In the genomic region with DNA sequence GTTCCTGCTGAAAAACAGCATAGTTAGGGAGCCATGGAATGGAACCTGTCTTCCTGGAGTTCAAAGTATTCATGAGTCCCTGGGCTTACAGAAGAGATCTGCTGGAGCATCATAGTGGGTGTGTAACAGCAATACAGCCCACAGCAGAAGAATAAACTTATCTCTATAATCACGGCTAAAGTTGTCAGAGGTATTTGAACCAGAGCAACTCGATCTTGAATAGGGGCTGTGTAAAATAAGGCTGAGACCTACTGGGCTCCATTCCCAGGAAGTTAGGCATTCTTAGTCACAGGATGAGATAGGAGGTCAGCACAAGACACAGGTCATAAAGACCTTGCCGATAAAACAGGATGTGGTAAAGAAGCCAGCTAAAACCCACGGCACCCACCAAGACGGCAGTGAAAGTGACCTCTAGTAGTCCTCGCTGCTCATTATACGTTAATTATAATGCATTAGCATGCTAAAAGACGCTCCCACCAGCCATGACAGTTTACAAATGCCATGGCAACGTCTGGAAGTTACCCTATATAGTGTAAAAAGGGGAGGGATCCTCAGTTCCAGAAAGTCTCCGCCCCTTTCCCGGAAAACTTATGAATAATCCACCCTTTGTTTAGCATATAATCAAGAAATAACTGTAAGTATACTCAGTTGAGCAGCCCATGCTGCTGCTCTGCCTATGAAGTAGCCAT, we compare ENCODE assay signal across 12 cellular contexts.
A peak's percentile ranks its signal among the peaks of the same experiment; 100 is the strongest.
DNase-seq lines count a peak whose midpoint lies in the region; ATAC-seq, FAIRE-seq and TF ChIP-seq lines count a peak whose summit lies in the region.
"Had no signal": no experiment of that assay in that cellular context is flagged by ENCODE, and none has a peak within 500 bp of the region (broad histone marks: within the 10 kb centered on the region; RNA-seq: fewer than 3 reads in every experiment).

No MANE protein-coding gene starts in this region.

- no peak overlapping the region for H2AK9ac ChIP-seq in IMR-90 (replicated peaks; ENCODE audit: low read depth, low read length, poor library complexity)

- H2BK20ac ChIP-seq in IMR-90 (ENCODE audit: low read depth, low read length): peak overlapping the region; percentile 43

- TF ChIP-seq RAD21 in IMR-90 (IDR thresholded peaks at IDR 0.05; ENCODE audit: low read length): no peak

- H3K27ac ChIP-seq in IMR-90 (ENCODE audit: insufficient read depth, low read length) (peak overlapping the region; percentile 83), keratinocyte (ENCODE audit: control insufficient read depth, insufficient read depth, low read length) (no peak overlapping the region)
- H3K27ac ChIP-seq: WERI-Rb-1 had no signal

- H4K20me1 ChIP-seq in IMR-90 (ENCODE audit: insufficient read depth, low read length) (no peaks in the 10 kb centered on the region), keratinocyte (ENCODE audit: control insufficient read depth, extremely low read depth, insufficient read depth, low read length) (no peaks in the 10 kb centered on the region)

- no peaks in the 10 kb centered on the region for H3K9me3 Mint-ChIP-seq in activated CD4-positive, alpha-beta memory T cell treated with anti-CD3 and anti-CD28 coated beads, Interleukin-2, amount 10 ng/mL, durations not matched to agents 7 days and 5 days

- no peaks in the 10 kb centered on the region for H3K9me1 ChIP-seq in IMR-90 (ENCODE audit: insufficient read depth, low read length)
- no peaks in the 10 kb centered on the region for H3K9me1 ChIP-seq in keratinocyte (ENCODE audit: control insufficient read depth, extremely low read depth, insufficient read depth, low read length)

- no peak overlapping the region for H3K4me3 Mint-ChIP-seq in activated CD4-positive, alpha-beta memory T cell treated with anti-CD3 and anti-CD28 coated beads, Interleukin-2, amount 10 ng/mL, durations not matched to agents 7 days and 5 days

- TF ChIP-seq CTCF in IMR-90 (conservative IDR thresholded peaks at IDR 0.05; ENCODE audit: low read depth, low read length): no peak
- no peak for TF ChIP-seq CTCF in keratinocyte (optimal IDR thresholded peaks at IDR 0.05 in 1 of 3, IDR thresholded peaks at IDR 0.05 in 1 of 3, conservative IDR thresholded peaks at IDR 0.05 in 1 of 3; ENCODE audit: extremely low read depth in 1 of 3, insufficient read depth in 2 of 3, low read length in 3 of 3)

- H3K27me3 Mint-ChIP-seq in activated CD4-positive, alpha-beta memory T cell treated with anti-CD3 and anti-CD28 coated beads, Interleukin-2, amount 10 ng/mL, durations not matched to agents 7 days and 5 days: no peaks in the 10 kb centered on the region

- H3K14ac ChIP-seq in IMR-90 (replicated peaks; ENCODE audit: low read depth, low read length): peak overlapping the region; percentile 41; the same call in 1 of the 2 replicates

- H3K4me3 ChIP-seq in IMR-90 (ENCODE audit: insufficient read depth, low read depth, low read length) (peak overlapping the region; percentile 25), keratinocyte (ENCODE audit: control insufficient read depth in 2 of 3, extremely low read depth in 1 of 3, insufficient read depth in 2 of 3, low read depth in 1 of 3, low read length in 3 of 3) (no peak overlapping the region)

- peak overlapping the region; percentile 72 for H2AFZ ChIP-seq in IMR-90 (replicated peaks; ENCODE audit: low read length, poor library complexity)
- peak overlapping the region; percentile 40 for H2AFZ ChIP-seq in keratinocyte (ENCODE audit: control insufficient read depth, low read length)

- peak overlapping the region; percentile 91 for H2BK5ac ChIP-seq in IMR-90 (ENCODE audit: low read depth, low read length, poor library complexity, severe bottlenecking)

- H3K18ac ChIP-seq in IMR-90 (ENCODE audit: low read depth, low read length): peak overlapping the region; percentile 62

- in situ Hi-C loops in IMR-90 (cut with MboI; ENCODE audit: low sequenced_read_pairs): loop anchor here (10.0 kb wide), 1 partner anchor 724 kb away; no protein-coding TSS in a partner anchor

- WGBS in IMR-90 (ENCODE audit: extremely low coverage in 2 of 2, insufficient read length in 1 of 2), 2 experiments: no CpG with 5 or more reads among the region's 11 CpGs

- H2BK120ac ChIP-seq in IMR-90 (ENCODE audit: low read depth, low read length): peak overlapping the region; percentile 94

- H3K4me2 ChIP-seq in IMR-90 (ENCODE audit: low read depth, low read length) (peak overlapping the region; percentile 77), keratinocyte (ENCODE audit: control insufficient read depth, extremely low read depth, insufficient read depth, low read depth, low read length) (peak overlapping the region; percentile 58)

- peaks cover 15% of the 10 kb centered on the region for H3K4me1 Mint-ChIP-seq in activated CD4-positive, alpha-beta memory T cell treated with anti-CD3 and anti-CD28 coated beads, Interleukin-2, amount 10 ng/mL, durations not matched to agents 7 days and 5 days

- peak overlapping the region; percentile 63; the same call in 1 of the 2 replicates for H2AK5ac ChIP-seq in IMR-90 (ENCODE audit: low read depth, low read length)

- ATAC-seq in IMR-90 (ENCODE audit: low read depth) (peak; percentile 83), HG03469 (IDR thresholded peaks at IDR 0.05; ENCODE audit: unreplicated experiment) (no peak), HG03280 (IDR thresholded peaks at IDR 0.05; ENCODE audit: unreplicated experiment) (no peak), HG03139 (IDR thresholded peaks at IDR 0.05; ENCODE audit: unreplicated experiment) (no peak)

- peak overlapping the region; percentile 57 for H3K4ac ChIP-seq in IMR-90 (ENCODE audit: low read depth, low read length)

- H3K9me3 ChIP-seq in IMR-90 (ENCODE audit: control insufficient read depth, insufficient read depth, low read length): no peaks in the 10 kb centered on the region
- no peaks in the 10 kb centered on the region for H3K9me3 ChIP-seq in keratinocyte (ENCODE audit: control insufficient read depth, low read depth, low read length)

- H4K5ac ChIP-seq in IMR-90 (ENCODE audit: low read depth, low read length): peak overlapping the region; percentile 71

- FAIRE-seq in keratinocyte (lab: Jason Lieb, UNC) (no peak), frontal cortex (lab: Jason Lieb, UNC) (no peak)
- FAIRE-seq: G401.6 had no signal

- peak overlapping the region; percentile 74 for H4K91ac ChIP-seq in IMR-90 (ENCODE audit: insufficient read depth, low read depth, low read length)

- H3K79me2 ChIP-seq in keratinocyte (ENCODE audit: control insufficient read depth, insufficient read depth, low read length): no peaks in the 10 kb centered on the region

- H3K36me3 ChIP-seq in IMR-90 (ENCODE audit: control insufficient read depth, insufficient read depth, low read length): no peaks in the 10 kb centered on the region
- H3K36me3 ChIP-seq in keratinocyte (ENCODE audit: control insufficient read depth in 2 of 2, extremely low read depth in 1 of 2, insufficient read depth in 2 of 2, low read length in 2 of 2): no peaks in the 10 kb centered on the region
- H3K36me3 ChIP-seq: WERI-Rb-1 had no signal

- no TSS peak for BruUV-seq in IMR-90 (replicated peaks; lab: Mats Ljungman, UMichigan)

- no peak for TF ChIP-seq POLR2A in IMR-90 (IDR thresholded peaks at IDR 0.05; ENCODE audit: low read depth, low read length)

- H2BK15ac ChIP-seq in IMR-90 (ENCODE audit: low read depth, low read length): peak overlapping the region; percentile 99

- POLR2A ChIA-PET in IMR-90 (lab: Charles Lee; ENCODE audit: unreplicated experiment): no interaction called here
- POLR2A ChIA-PET in activated CD4-positive, alpha-beta memory T cell treated with anti-CD3 and anti-CD28 coated beads, Interleukin-2, amount 10 ng/mL, durations not matched to agents 7 days and 5 days (lab: Charles Lee): interaction anchor here (0.8 kb wide), 1 partner anchor 10 kb away, joined by 3 read pairs; no protein-coding TSS in a partner anchor

- DNase-seq in AML-193 (lab: John Stamatoyannopoulos, UW) (peak; percentile 6 to 13), IMR-90 (peak; percentile 88), keratinocyte (ENCODE audit: low read depth, low spot score) (no peak), frontal cortex (ENCODE audit: low spot score in 2 of 2) (no peak)
- peak; percentile 44 for DNase-seq in activated CD4-positive, alpha-beta memory T cell treated with anti-CD3 and anti-CD28 coated beads, Interleukin-2, amount 10 ng/mL, durations not matched to agents 7 days and 5 days
- DNase-seq: NCI-H1092; stimulated activated naive CD4-positive, alpha-beta T cell treated with Interleukin-2 at 50 U/mL for 16 hours; WERI-Rb-1 had no signal

- H3K27me3 ChIP-seq in IMR-90 (ENCODE audit: control insufficient read depth, insufficient read depth, low read length): no peaks in the 10 kb centered on the region
- H3K27me3 ChIP-seq in keratinocyte (ENCODE audit: control insufficient read depth, extremely low read depth, insufficient read depth, low read length): no peaks in the 10 kb centered on the region

- peak overlapping the region; percentile 30; the same call in 1 of the 2 replicates for H3K23ac ChIP-seq in IMR-90 (ENCODE audit: low read depth, low read length)

- H3K36me3 Mint-ChIP-seq in activated CD4-positive, alpha-beta memory T cell treated with anti-CD3 and anti-CD28 coated beads, Interleukin-2, amount 10 ng/mL, durations not matched to agents 7 days and 5 days (ENCODE audit: low read depth): no peaks in the 10 kb centered on the region

- no peak overlapping the region for H3K27ac Mint-ChIP-seq in activated CD4-positive, alpha-beta memory T cell treated with anti-CD3 and anti-CD28 coated beads, Interleukin-2, amount 10 ng/mL, durations not matched to agents 7 days and 5 days

- H3K79me1 ChIP-seq in IMR-90 (ENCODE audit: low read depth in 1 of 2, low read length in 2 of 2): 0 out of 4 replicates have a peak, but pooled peaks cover 0 to 4% of the 10 kb centered on the region in 2 experiments

- dilution Hi-C loops in IMR-90 (cut with HindIII; ENCODE audit: low sequenced_read_pairs, unreplicated experiment): no loop called here
- dilution Hi-C loops in keratinocyte (cut with MboI; ENCODE audit: extremely low pct_ligation_motif_present, low sequenced_read_pairs): no loop called here

- H3K9ac ChIP-seq in IMR-90 (ENCODE audit: low read depth, low read length): no peak overlapping the region
- H3K9ac ChIP-seq in keratinocyte (ENCODE audit: control insufficient read depth, extremely low read depth, insufficient read depth, low read length): no peak overlapping the region

- peaks cover 16% of the 10 kb centered on the region for H3K4me1 ChIP-seq in IMR-90 (ENCODE audit: control insufficient read depth, insufficient read depth, low read length)
- peaks cover 13% of the 10 kb centered on the region for H3K4me1 ChIP-seq in keratinocyte (ENCODE audit: control insufficient read depth, extremely low read depth, insufficient read depth, low read length)

- CTCF ChIA-PET in IMR-90 (lab: Yijun Ruan, JAX): no interaction called here
- CTCF ChIA-PET in activated CD4-positive, alpha-beta memory T cell treated with anti-CD3 and anti-CD28 coated beads, Interleukin-2, amount 10 ng/mL, durations not matched to agents 7 days and 5 days (lab: Charles Lee): no interaction called here

- peak overlapping the region; percentile 71 to 92; a peak in 3 of 4 replicates for H4K8ac ChIP-seq in IMR-90 (ENCODE audit: low read depth in 2 of 2, low read length in 2 of 2)

- intact Hi-C loops in IMR-90 (cut with micrococcal nuclease): loop anchor here (10.0 kb wide), 1 partner anchor 454 kb away; no protein-coding TSS in a partner anchor

- H3K56ac ChIP-seq in IMR-90 (ENCODE audit: extremely low read depth, insufficient read depth, low read length): peak overlapping the region; percentile 31; the same call in 1 of the 2 replicates

Comparison
In these comparisons a context has a peak if more than half of its experiments do, and no peak if none do; other contexts are left out.
1. DNase-seq: peak in AML-193 (2 of 2), IMR-90 (single experiment) and activated CD4-positive, alpha-beta memory T cell treated with anti-CD3 and anti-CD28 coated beads, Interleukin-2, amount 10 ng/mL, durations not matched to agents 7 days and 5 days (single experiment); none in keratinocyte (single experiment) and frontal cortex (0 of 2).